ENCODE assay signal across 33 cellular contexts in the genomic region with DNA sequence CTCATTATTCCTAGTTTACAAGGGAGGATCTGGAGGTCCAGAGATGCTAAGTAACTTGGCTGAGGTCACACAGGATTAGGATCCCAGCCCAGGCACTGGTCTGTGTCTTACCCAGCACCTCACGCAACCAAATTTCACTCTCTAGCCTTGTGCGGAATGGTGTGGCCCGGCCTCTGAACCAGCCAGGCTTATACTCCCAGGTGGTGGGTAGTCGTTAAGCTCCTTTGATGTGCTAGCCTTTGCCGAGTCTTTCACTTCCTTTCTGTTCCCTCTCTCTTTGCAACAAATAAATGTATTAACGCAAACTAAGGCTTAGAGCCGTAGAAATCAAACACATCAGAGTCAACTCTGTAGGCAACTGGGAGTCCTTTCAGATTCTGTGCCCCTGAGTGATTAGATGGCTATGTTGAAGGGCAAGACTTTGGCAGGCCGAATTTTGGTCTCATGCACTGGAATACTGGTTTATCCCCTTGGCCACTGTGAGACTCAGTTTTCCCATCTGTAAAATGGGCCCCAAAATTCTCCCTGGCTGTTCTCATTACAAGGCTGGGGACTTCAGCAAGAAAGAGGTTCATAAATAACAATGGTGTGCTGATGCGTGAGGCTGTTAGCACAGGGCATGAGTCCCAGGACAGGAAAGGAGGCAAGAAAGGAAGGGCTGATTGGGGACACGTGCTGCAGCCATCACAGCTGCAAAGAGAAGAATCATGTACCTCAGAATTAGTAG. TPM values are rescaled to one million over a fixed set of nuclear protein-coding genes. Genes with fewer than 3 reads are reported as not detected.
"Had no signal": no experiment of that assay in that cellular context is flagged by ENCODE, and none has a peak within 500 bp of the region (broad histone marks: within the 10 kb centered on the region; RNA-seq: fewer than 3 reads in every experiment).

No MANE protein-coding gene starts in this region.

- FAIRE-seq: colon had no signal

- H3K4me1 ChIP-seq: foreskin keratinocyte had no signal

- H3K36me3 Mint-ChIP-seq: activated naive CD4-positive, alpha-beta T cell treated with anti-CD3 and anti-CD28 coated beads, Interleukin-2, amount 50 U/mL, for 24 hours; activated naive CD8-positive, alpha-beta T cell treated with anti-CD3 and anti-CD28 coated beads for 36 hours had no signal

- H3K9me3 ChIP-seq: adrenal gland, body of pancreas, esophagus muscularis mucosa, gastrocnemius medialis, heart left ventricle had no signal

- H3K4me1 Mint-ChIP-seq: activated naive CD8-positive, alpha-beta T cell treated with anti-CD3 and anti-CD28 coated beads for 36 hours; activated naive CD8-positive, alpha-beta T cell treated with anti-CD3 and anti-CD28 coated beads, Interleukin-2, amount 50 U/mL, for 24 hours had no signal

- H3K27ac Mint-ChIP-seq: activated B cell treated with CpG ODN at 0.5 μM for 24 hours; activated CD8-positive, alpha-beta T cell treated with anti-CD3 and anti-CD28 coated beads for 36 hours; activated naive CD4-positive, alpha-beta T cell treated with anti-CD3 and anti-CD28 coated beads for 36 hours; activated naive CD4-positive, alpha-beta T cell treated with anti-CD3 and anti-CD28 coated beads, Interleukin-2, amount 50 U/mL, for 24 hours; activated naive CD8-positive, alpha-beta T cell treated with anti-CD3 and anti-CD28 coated beads for 36 hours; activated naive CD8-positive, alpha-beta T cell treated with anti-CD3 and anti-CD28 coated beads, Interleukin-2, amount 50 U/mL, for 24 hours; activated T-helper 2 cell treated with anti-CD3 and anti-CD28 coated beads, Interferon-gamma antibody, Interleukin-2, Interleukin-4, amounts not matched to agents 10 μg/mL and 5 μg/mL and 100 μg/mL, durations not matched to agents 14 hours and 24 hours and 36 hours; effector memory CD8-positive, alpha-beta T cell; T-helper 1 cell treated with Interleukin-12 subunit alpha and Interleukin-12 subunit beta and Interleukin-4 antibody, amounts not matched to agents 30 μg/mL and 1 μg/mL, for 36 hours; T-helper 2 cell treated with Interferon-gamma antibody and Interleukin-4, amounts not matched to agents 5 μg/mL and 100 μg/mL, for 36 hours had no signal

- H3K36me3 ChIP-seq: adrenal gland, esophagus muscularis mucosa, gastrocnemius medialis, heart left ventricle, WERI-Rb-1 had no signal

- DNase-seq: activated B cell treated with CpG ODN at 0.5 μM for 24 hours; activated CD4-positive, alpha-beta T cell treated with anti-CD3 and anti-CD28 coated beads for 48 hours; activated CD4-positive, alpha-beta T cell treated with anti-CD3 and anti-CD28 coated beads, Interleukin-2, amount 50 U/mL, for 1 hour; activated CD4-positive, alpha-beta T cell treated with anti-CD3 and anti-CD28 coated beads, Interleukin-2, amount 50 U/mL, for 48 hours; activated CD8-positive, alpha-beta memory T cell treated with anti-CD3 and anti-CD28 coated beads for 24 hours; activated CD8-positive, alpha-beta T cell treated with anti-CD3 and anti-CD28 coated beads for 36 hours; activated effector memory CD4-positive, alpha-beta T cell treated with anti-CD3 and anti-CD28 coated beads, Interleukin-2, amount 50 U/mL, for 16 hours; activated naive CD4-positive, alpha-beta T cell treated with anti-CD3 and anti-CD28 coated beads for 36 hours; activated naive CD8-positive, alpha-beta T cell treated with anti-CD3 and anti-CD28 coated beads for 36 hours; activated naive CD8-positive, alpha-beta T cell treated with anti-CD3 and anti-CD28 coated beads, Interleukin-2, amount 50 U/mL, for 24 hours; activated T-cell treated with anti-CD3 and anti-CD28 coated beads, Interleukin-2, amount 50 U/mL, for 4 hours; adrenal gland; amygdala; aorta; body of pancreas; caudate nucleus; cortex of kidney; dermis blood vessel endothelial cell; effector CD4-positive, alpha-beta T cell; effector memory CD8-positive, alpha-beta T cell; erythroblast; foreskin keratinocyte; gastrocnemius medialis; glutamatergic neuron; heart left ventricle; T1000; WERI-Rb-1 had no signal

- H3K4me3 ChIP-seq: adrenal gland, body of pancreas, esophagus muscularis mucosa, gastrocnemius medialis, heart left ventricle had no signal

- H3K4me3 Mint-ChIP-seq: activated B cell treated with CpG ODN at 0.5 μM for 24 hours; activated CD8-positive, alpha-beta T cell treated with anti-CD3 and anti-CD28 coated beads for 36 hours; activated naive CD4-positive, alpha-beta T cell treated with anti-CD3 and anti-CD28 coated beads for 36 hours; activated naive CD4-positive, alpha-beta T cell treated with anti-CD3 and anti-CD28 coated beads, Interleukin-2, amount 50 U/mL, for 24 hours; activated naive CD8-positive, alpha-beta T cell treated with anti-CD3 and anti-CD28 coated beads for 36 hours; activated naive CD8-positive, alpha-beta T cell treated with anti-CD3 and anti-CD28 coated beads, Interleukin-2, amount 50 U/mL, for 24 hours; activated T-cell treated with anti-CD3 and anti-CD28 coated beads, Interleukin-2, amount 50 U/mL, for 4 hours; effector memory CD8-positive, alpha-beta T cell; T-helper 1 cell treated with Interleukin-12 subunit alpha and Interleukin-12 subunit beta and Interleukin-4 antibody, amounts not matched to agents 30 μg/mL and 1 μg/mL, for 36 hours; T-helper 2 cell treated with Interferon-gamma antibody and Interleukin-4, amounts not matched to agents 5 μg/mL and 100 μg/mL, for 36 hours had no signal

- H3K9me3 Mint-ChIP-seq: activated B cell treated with CpG ODN at 0.5 μM for 24 hours; activated CD8-positive, alpha-beta T cell treated with anti-CD3 and anti-CD28 coated beads for 36 hours; activated naive CD4-positive, alpha-beta T cell treated with anti-CD3 and anti-CD28 coated beads for 36 hours; activated naive CD4-positive, alpha-beta T cell treated with anti-CD3 and anti-CD28 coated beads, Interleukin-2, amount 50 U/mL, for 24 hours; activated naive CD8-positive, alpha-beta T cell treated with anti-CD3 and anti-CD28 coated beads for 36 hours; activated naive CD8-positive, alpha-beta T cell treated with anti-CD3 and anti-CD28 coated beads, Interleukin-2, amount 50 U/mL, for 24 hours; activated T-cell treated with anti-CD3 and anti-CD28 coated beads, Interleukin-2, amount 50 U/mL, for 4 hours; activated T-helper 2 cell treated with anti-CD3 and anti-CD28 coated beads, Interferon-gamma antibody, Interleukin-2, Interleukin-4, amounts not matched to agents 10 μg/mL and 5 μg/mL and 100 μg/mL, durations not matched to agents 14 hours and 24 hours and 36 hours; effector memory CD8-positive, alpha-beta T cell; T-helper 1 cell treated with Interleukin-12 subunit alpha and Interleukin-12 subunit beta and Interleukin-4 antibody, amounts not matched to agents 30 μg/mL and 1 μg/mL, for 36 hours; T-helper 2 cell treated with Interferon-gamma antibody and Interleukin-4, amounts not matched to agents 5 μg/mL and 100 μg/mL, for 36 hours had no signal

- H3K27ac ChIP-seq: adrenal gland, body of pancreas, esophagus muscularis mucosa, foreskin keratinocyte, gastrocnemius medialis, heart left ventricle, WERI-Rb-1 had no signal

RNA-seq across cellular contexts. Expression of gene TMEM132B, which starts 5.3 kb away (rescaled TPM):
- total RNA-seq: activated B cell treated with CpG ODN at 0.5 μM for 24 hours; activated CD8-positive, alpha-beta T cell treated with anti-CD3 and anti-CD28 coated beads for 36 hours; activated naive CD4-positive, alpha-beta T cell treated with anti-CD3 and anti-CD28 coated beads for 36 hours; activated naive CD8-positive, alpha-beta T cell treated with anti-CD3 and anti-CD28 coated beads for 36 hours; activated T-helper 2 cell treated with anti-CD3 and anti-CD28 coated beads, Interferon-gamma antibody, Interleukin-2, Interleukin-4, amounts not matched to agents 10 μg/mL and 5 μg/mL and 100 μg/mL, durations not matched to agents 14 hours and 24 hours and 36 hours had no signal
